In genomic region chr20:11496382-11496781, GRCh38 we compare ENCODE assay signal across 30 cellular contexts.
DNase-seq lines count a peak whose midpoint lies in the region; ATAC-seq, FAIRE-seq and TF ChIP-seq lines count a peak whose summit lies in the region.
"Had no signal": no experiment of that assay in that cellular context is flagged by ENCODE, and none has a peak within 500 bp of the region (broad histone marks: within the 10 kb centered on the region; RNA-seq: fewer than 3 reads in every experiment).

No MANE protein-coding gene starts in this region.

- no peaks in the 10 kb centered on the region for H4K20me1 ChIP-seq in keratinocyte (ENCODE audit: control insufficient read depth, extremely low read depth, insufficient read depth, low read length)

- peaks cover 25% of the 10 kb centered on the region for H3K4me1 ChIP-seq in keratinocyte (ENCODE audit: control insufficient read depth, extremely low read depth, insufficient read depth, low read length)
- H3K4me1 ChIP-seq: Caco-2, gastroesophageal sphincter, lower lobe of right lung, suprapubic skin had no signal

- no peak overlapping the region for H3K27ac ChIP-seq in keratinocyte (ENCODE audit: control insufficient read depth, insufficient read depth, low read length)
- H3K27ac ChIP-seq: gastroesophageal sphincter, lower lobe of right lung, RWPE1, sigmoid colon, suprapubic skin had no signal

- no peak overlapping the region for H3K9ac ChIP-seq in keratinocyte (ENCODE audit: control insufficient read depth, extremely low read depth, insufficient read depth, low read length)

- H3K79me2 ChIP-seq in keratinocyte (ENCODE audit: control insufficient read depth, insufficient read depth, low read length), result no peaks in the 10 kb centered on the region

- H3K27me3 ChIP-seq in keratinocyte (ENCODE audit: control insufficient read depth, extremely low read depth, insufficient read depth, low read length), result no peaks in the 10 kb centered on the region
- H3K27me3 ChIP-seq: gastroesophageal sphincter, sigmoid colon, suprapubic skin had no signal

- no peak overlapping the region for H3K4me2 ChIP-seq in keratinocyte (ENCODE audit: control insufficient read depth, extremely low read depth, insufficient read depth, low read depth, low read length)

- H3K9me3 ChIP-seq in keratinocyte (ENCODE audit: control insufficient read depth, low read depth, low read length), result no peaks in the 10 kb centered on the region
- H3K9me3 ChIP-seq: Caco-2, gastroesophageal sphincter, lower lobe of right lung, sigmoid colon, suprapubic skin had no signal

- dilution Hi-C loops in keratinocyte (cut with MboI; ENCODE audit: extremely low pct_ligation_motif_present, low sequenced_read_pairs), result no loop called here

- ATAC-seq in HG02884 (IDR thresholded peaks at IDR 0.05; ENCODE audit: unreplicated experiment), result no peak
- ATAC-seq in HG02852 (IDR thresholded peaks at IDR 0.05; ENCODE audit: unreplicated experiment), result no peak
- ATAC-seq in GM18907 (IDR thresholded peaks at IDR 0.05; ENCODE audit: unreplicated experiment), result no peak
- ATAC-seq: activated CD8-positive, alpha-beta T cell treated with anti-CD3 and anti-CD28 coated beads for 36 hours; activated T-helper 17 cell treated with anti-CD3 and anti-CD28 coated beads, Interleukin-2, amount 50 U/mL, for 72 hours; gastroesophageal sphincter; lower lobe of right lung; stimulated activated naive B cell treated with anti-CD40 and anti-IgM and Interleukin-4, amounts not matched to agents 10 μg/mL and 1 μg/mL and 100 μg/mL, for 72 hours had no signal

- no peaks in the 10 kb centered on the region for H3K9me1 ChIP-seq in keratinocyte (ENCODE audit: control insufficient read depth, extremely low read depth, insufficient read depth, low read length)

- no peak for TF ChIP-seq CTCF in keratinocyte (optimal IDR thresholded peaks at IDR 0.05 in 1 of 3, IDR thresholded peaks at IDR 0.05 in 1 of 3, conservative IDR thresholded peaks at IDR 0.05 in 1 of 3; ENCODE audit: extremely low read depth in 1 of 3, insufficient read depth in 2 of 3, low read length in 3 of 3)

- no peaks in the 10 kb centered on the region for H3K36me3 ChIP-seq in keratinocyte (ENCODE audit: control insufficient read depth in 2 of 2, extremely low read depth in 1 of 2, insufficient read depth in 2 of 2, low read length in 2 of 2)
- H3K36me3 ChIP-seq: gastroesophageal sphincter, lower lobe of right lung, sigmoid colon, suprapubic skin had no signal

- DNase-seq in HK-2 (ENCODE audit: unreplicated experiment) (peak; percentile 22), SW480 (ENCODE audit: low spot score) (peak; percentile 8), keratinocyte (ENCODE audit: low read depth, low spot score) (no peak), renal cortical epithelial cell (ENCODE audit: low read depth) (peak; percentile 79), UCSD-AML1 (lab: John Stamatoyannopoulos, UW; ENCODE audit: unreplicated experiment) (no peak)
- DNase-seq: activated CD4-positive, alpha-beta T cell treated with anti-CD3 and anti-CD28 coated beads for 1 hour; activated CD8-positive, alpha-beta T cell treated with anti-CD3 and anti-CD28 coated beads for 36 hours; C1 segment of cervical spinal cord; Caco-2; central memory CD4-positive, alpha-beta T cell; GOT3; HFFc6; hypothalamus; lower lobe of right lung; NCI-H2081; NCI-H2227 treated with DMSO at 0.1 percent for 48 hours; NCI-H748 treated with DMSO at 0.1 percent for 48 hours; posterior cingulate gyrus; sigmoid colon; stimulated activated CD4-positive, alpha-beta T cell treated with anti-CD3 and anti-CD28 coated beads, Interleukin-15, amount 100 ng/mL, for 24 hours; stimulated activated naive B cell treated with anti-CD40 and anti-IgM and Interleukin-4, amounts not matched to agents 10 μg/mL and 1 μg/mL and 100 μg/mL, for 72 hours had no signal

- H2AFZ ChIP-seq in keratinocyte (ENCODE audit: control insufficient read depth, low read length), result peak overlapping the region; percentile 43

- FAIRE-seq in keratinocyte (lab: Jason Lieb, UNC), result no peak
- FAIRE-seq: endometrium, GM12892 had no signal

- no peak overlapping the region for H3K4me3 ChIP-seq in keratinocyte (ENCODE audit: control insufficient read depth in 2 of 3, extremely low read depth in 1 of 3, insufficient read depth in 2 of 3, low read depth in 1 of 3, low read length in 3 of 3)
- H3K4me3 ChIP-seq: gastroesophageal sphincter, lower lobe of right lung, sigmoid colon, suprapubic skin had no signal

Comparison
In these comparisons a context has a peak if more than half of its experiments do, and no peak if none do; other contexts are left out.
1. DNase-seq: peak in HK-2 (single experiment), SW480 (single experiment) and renal cortical epithelial cell (single experiment); none in keratinocyte (single experiment) and UCSD-AML1 (single experiment).